Comparison of ENCODE assay signal across 28 cellular contexts in genomic region chr3:144015133-144015532, GRCh38.
"Had no signal": no experiment of that assay in that cellular context is flagged by ENCODE, and none has a peak within 500 bp of the region (broad histone marks: within the 10 kb centered on the region; RNA-seq: fewer than 3 reads in every experiment).

No MANE protein-coding gene starts in this region.

- H3K4me1 ChIP-seq: colonic mucosa, esophagus muscularis mucosa, esophagus squamous epithelium, foreskin keratinocyte, gastrocnemius medialis, gastroesophageal sphincter, heart left ventricle, heart right ventricle had no signal

- DNase-seq: colonic mucosa; cortex of kidney; dermis blood vessel endothelial cell; dorsolateral prefrontal cortex; effector CD4-positive, alpha-beta T cell; effector CD8-positive, alpha-beta T cell; effector memory CD4-positive, alpha-beta T cell; effector memory CD8-positive, alpha-beta T cell; endodermal cell; erythroblast; esophagus squamous epithelium; foreskin fibroblast; foreskin keratinocyte; foreskin melanocyte; gastrocnemius medialis; glutamatergic neuron; head of caudate nucleus; heart left ventricle; heart right ventricle had no signal

- ATAC-seq: effector memory CD8-positive, alpha-beta T cell; esophagus mucosa; foreskin keratinocyte; gastrocnemius medialis; gastroesophageal sphincter; heart left ventricle; heart right ventricle had no signal

- H3K4me3 ChIP-seq: colonic mucosa, coronary artery, dorsolateral prefrontal cortex, esophagus muscularis mucosa, esophagus squamous epithelium, gastrocnemius medialis, gastroesophageal sphincter, heart left ventricle, heart right ventricle had no signal

- H3K36me3 ChIP-seq: colonic mucosa, esophagus muscularis mucosa, esophagus squamous epithelium, gastrocnemius medialis, gastroesophageal sphincter, heart left ventricle, heart right ventricle had no signal

- H3K27ac ChIP-seq: colonic mucosa, coronary artery, epithelial cell of prostate, esophagus muscularis mucosa, esophagus squamous epithelium, foreskin keratinocyte, gastrocnemius medialis, gastroesophageal sphincter, heart left ventricle, heart right ventricle had no signal

- FAIRE-seq: colon, endometrium, endothelial cell of umbilical vein, frontal cortex had no signal

- H3K27me3 ChIP-seq: colonic mucosa, dorsolateral prefrontal cortex, esophagus muscularis mucosa, esophagus squamous epithelium, foreskin keratinocyte, gastrocnemius medialis, gastroesophageal sphincter, heart left ventricle, heart right ventricle had no signal

- H3K9me3 ChIP-seq: colonic mucosa, esophagus muscularis mucosa, esophagus squamous epithelium, gastrocnemius medialis, gastroesophageal sphincter, heart left ventricle had no signal
